ENCODE assay signal across 1 cellular context in the genomic region with DNA sequence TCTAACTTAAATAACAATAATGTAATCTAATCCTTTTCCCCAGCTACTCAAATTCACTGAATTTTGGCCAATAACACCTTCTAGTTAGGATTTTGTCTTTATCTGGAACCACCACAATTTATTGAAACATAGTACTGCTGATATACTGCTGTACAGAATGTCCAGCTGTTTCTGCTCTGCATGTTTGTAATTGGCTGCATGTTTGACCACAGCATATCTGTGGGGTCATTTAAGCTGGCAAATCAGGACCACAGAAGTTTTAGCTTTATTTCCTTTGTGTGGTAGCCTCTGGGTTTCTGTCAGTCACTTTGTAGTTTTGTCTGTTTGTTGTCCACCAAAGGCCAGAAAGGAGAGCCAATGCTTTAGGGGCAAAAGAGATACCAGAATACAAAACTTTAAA.
TF ChIP-seq lines count a peak whose summit lies in the region.

No MANE protein-coding gene starts in this region.

TF ChIP-seq in HepG2, 621 proteins besides CTCF, POLR2A, EP300 and RAD21:
- TF ChIP-seq SP140L (CRISPR knock-in tag; IDR thresholded peaks at IDR 0.05; ENCODE audit: borderline replicate concordance) (no peak), PBX2 (CRISPR knock-in tag; IDR thresholded peaks at IDR 0.05) (no peak), GLI4 (CRISPR knock-in tag; IDR thresholded peaks at IDR 0.05; ENCODE audit: borderline replicate concordance) (no peak), CENPT (CRISPR knock-in tag; IDR thresholded peaks at IDR 0.05; ENCODE audit: low read depth) (no peak), ZSCAN25 (CRISPR knock-in tag; IDR thresholded peaks at IDR 0.05) (no peak), ZNF720 (CRISPR knock-in tag; IDR thresholded peaks at IDR 0.05) (no peak), ZNF124 (CRISPR knock-in tag; IDR thresholded peaks at IDR 0.05) (no peak), ZNF768 (CRISPR knock-in tag; IDR thresholded peaks at IDR 0.05) (no peak), THAP11 (CRISPR knock-in tag; IDR thresholded peaks at IDR 0.05) (no peak), MXD4 (CRISPR knock-in tag; IDR thresholded peaks at IDR 0.05) (no peak), SMARCC2 (IDR thresholded peaks at IDR 0.05) (no peak), SAP130 (CRISPR knock-in tag; IDR thresholded peaks at IDR 0.05; ENCODE audit: low read depth) (no peak), SOX5 (CRISPR knock-in tag; IDR thresholded peaks at IDR 0.05; ENCODE audit: borderline replicate concordance) (no peak), NCOA1 (CRISPR knock-in tag; IDR thresholded peaks at IDR 0.05) (no peak), ZNF33B (CRISPR knock-in tag; IDR thresholded peaks at IDR 0.05) (no peak), RNF2 (conservative IDR thresholded peaks at IDR 0.05; ENCODE audit: low read depth) (no peak), ZSCAN22 (CRISPR knock-in tag; IDR thresholded peaks at IDR 0.05) (no peak), KDM5A (IDR thresholded peaks at IDR 0.05; ENCODE audit: borderline replicate concordance, low read length) (no peak)
- TF ChIP-seq, protein P1, sequence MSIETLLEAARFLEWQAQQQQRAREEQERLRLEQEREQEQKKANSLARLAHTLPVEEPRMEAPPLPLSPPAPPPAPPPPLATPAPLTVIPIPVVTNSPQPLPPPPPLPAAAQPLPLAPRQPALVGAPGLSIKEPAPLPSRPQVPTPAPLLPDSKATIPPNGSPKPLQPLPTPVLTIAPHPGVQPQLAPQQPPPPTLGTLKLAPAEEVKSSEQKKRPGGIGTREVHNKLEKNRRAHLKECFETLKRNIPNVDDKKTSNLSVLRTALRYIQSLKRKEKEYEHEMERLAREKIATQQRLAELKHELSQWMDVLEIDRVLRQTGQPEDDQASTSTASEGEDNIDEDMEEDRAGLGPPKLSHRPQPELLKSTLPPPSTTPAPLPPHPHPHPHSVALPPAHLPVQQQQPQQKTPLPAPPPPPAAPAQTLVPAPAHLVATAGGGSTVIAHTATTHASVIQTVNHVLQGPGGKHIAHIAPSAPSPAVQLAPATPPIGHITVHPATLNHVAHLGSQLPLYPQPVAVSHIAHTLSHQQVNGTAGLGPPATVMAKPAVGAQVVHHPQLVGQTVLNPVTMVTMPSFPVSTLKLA (IDR thresholded peaks at IDR 0.05), result no peak
